Comparison of ENCODE assay signal across 24 cellular contexts in the genomic region with DNA sequence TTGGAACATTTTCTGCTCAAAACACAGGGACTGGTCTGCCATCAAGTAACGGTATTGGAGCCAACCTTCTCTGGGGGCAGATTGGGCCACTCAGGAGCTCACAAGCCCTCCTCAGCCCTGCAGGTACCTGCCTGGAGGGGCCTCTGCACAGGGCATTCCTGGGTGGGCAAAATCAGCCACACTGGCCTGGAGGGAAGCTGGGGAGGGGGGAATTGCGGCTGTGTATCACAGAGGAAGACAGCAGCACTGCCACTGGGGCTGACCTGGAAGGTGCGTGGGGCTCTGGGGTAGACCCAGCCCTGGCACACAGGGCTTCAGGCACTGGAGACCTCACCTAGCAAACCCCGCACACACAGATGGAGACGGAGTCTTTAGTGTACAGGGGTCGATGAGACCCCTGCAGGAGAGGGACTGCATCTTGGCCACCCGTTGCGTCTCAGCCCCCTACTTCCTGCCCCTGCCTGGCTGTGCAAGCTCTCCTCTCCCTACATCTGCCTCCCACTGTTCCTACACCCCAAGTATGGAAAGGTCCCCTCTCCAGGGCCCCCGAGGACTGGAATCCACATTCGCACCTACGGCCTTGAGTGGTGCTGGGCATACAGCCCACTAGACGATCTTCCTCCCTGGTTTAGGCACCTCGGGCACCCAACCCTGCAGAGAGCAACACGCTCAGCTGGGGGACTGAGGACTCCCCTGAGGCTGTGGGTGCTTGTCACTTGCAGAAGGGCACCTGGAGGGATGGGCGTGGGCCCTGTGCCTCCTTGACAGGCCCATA. TPM values are rescaled to one million over a fixed set of nuclear protein-coding genes. Genes with fewer than 3 reads are reported as not detected.
DNase-seq lines count a peak whose midpoint lies in the region; ATAC-seq, FAIRE-seq and TF ChIP-seq lines count a peak whose summit lies in the region.
"Had no signal": no experiment of that assay in that cellular context is flagged by ENCODE, and none has a peak within 500 bp of the region (broad histone marks: within the 10 kb centered on the region; RNA-seq: fewer than 3 reads in every experiment).

No MANE protein-coding gene starts in this region.

- DNase-seq in NT2/D1 (ENCODE audit: low read depth, low spot score): no peak
- no peak for DNase-seq in H1 (ENCODE audit: low read depth in 1 of 2, low spot score in 2 of 2)
- peak; percentile 50 for DNase-seq in natural killer cell treated with Interleukin-12 subunit alpha and Interleukin-12 subunit beta and Interleukin-15 and Interleukin-18, amount 100 ng/mL, for 72 hours (ENCODE audit: low spot score)
- no peak for DNase-seq in type B pancreatic cell (ENCODE audit: extremely low spot score, unreplicated experiment)
- no peak for DNase-seq in stimulated activated CD4-positive, alpha-beta T cell treated with anti-CD3 and anti-CD28 coated beads, Interleukin-1b, Interleukin-23, amount 100 ng/mL, for 48 hours
- no peak for DNase-seq in NCI-H1092 (lab: John Stamatoyannopoulos, UW)
- no peak for DNase-seq in HTR-8/SVneo (ENCODE audit: insufficient read length, low spot score)
- DNase-seq: Caco-2; CD4-positive, alpha-beta T cell; DMS 273 treated with DMSO at 0.1 percent for 48 hours; DMS79 treated with DMSO at 0.1 percent for 48 hours; GM23248; HCEC 1CT; MG63; NCI-H1436; NCI-H187 treated with DMSO at 0.1 percent for 48 hours; NCI-H2107; NCI-H446 treated with DMSO at 0.1 percent for 48 hours; NCI-H69; Peyer's patch; SJCRH30 had no signal

- H3K36me3 ChIP-seq in NT2/D1 (ENCODE audit: insufficient read depth, insufficient read length, low read length) (peaks cover 15% of the 10 kb centered on the region), H1 (ENCODE audit: control insufficient read depth in 2 of 4, insufficient read depth in 4 of 4, low read length in 3 of 4) (no peaks in the 10 kb centered on the region)
- H3K36me3 ChIP-seq: MG63, Peyer's patch, SJCRH30 had no signal

- H3K36me3 Mint-ChIP-seq in natural killer cell treated with Interleukin-12 subunit alpha and Interleukin-12 subunit beta and Interleukin-15 and Interleukin-18, amount 100 ng/mL, for 72 hours: no peaks in the 10 kb centered on the region
- H3K36me3 Mint-ChIP-seq in type B pancreatic cell: no peaks in the 10 kb centered on the region

- H3K9me3 Mint-ChIP-seq in natural killer cell treated with Interleukin-12 subunit alpha and Interleukin-12 subunit beta and Interleukin-15 and Interleukin-18, amount 100 ng/mL, for 72 hours: no peaks in the 10 kb centered on the region
- no peaks in the 10 kb centered on the region for H3K9me3 Mint-ChIP-seq in type B pancreatic cell
- H3K9me3 Mint-ChIP-seq: CD4-positive, alpha-beta T cell had no signal

- peaks cover 0 to 2% of the 10 kb centered on the region in 2 experiments; a peak in 1 of 4 replicates for H3K79me2 ChIP-seq in H1 (ENCODE audit: control insufficient read depth in 1 of 2, insufficient read depth in 2 of 2, low read length in 2 of 2)

- peak in 1 of 2 donors; percentile 15 for ATAC-seq in natural killer cell treated with Interleukin-12 subunit alpha and Interleukin-12 subunit beta and Interleukin-15 and Interleukin-18, amount 100 ng/mL, for 72 hours
- ATAC-seq: GM12878 had no signal

- no peak for TF ChIP-seq CTCF in H1 (IDR thresholded peaks at IDR 0.05; ENCODE audit: control extremely low read depth in 1 of 3, insufficient read depth in 1 of 3, low read depth in 1 of 3, low read length in 3 of 3)
- no peak for TF ChIP-seq CTCF in type B pancreatic cell (conservative IDR thresholded peaks at IDR 0.05)

- no peak overlapping the region for H2AFZ ChIP-seq in H1 (ENCODE audit: low read length)
- H2AFZ ChIP-seq: GM23248 had no signal

- H2BK12ac ChIP-seq in H1 (ENCODE audit: low read depth, low read length): no peak overlapping the region

- H3K9me3 ChIP-seq in NT2/D1 (ENCODE audit: insufficient read depth, low read length) (no peaks in the 10 kb centered on the region), H1 (ENCODE audit: insufficient read depth in 2 of 2, low read depth in 1 of 2, low read length in 1 of 2) (no peaks in the 10 kb centered on the region)
- H3K9me3 ChIP-seq: Caco-2, MG63, Peyer's patch, SJCRH30 had no signal

- no peak overlapping the region for H2BK120ac ChIP-seq in H1 (replicated peaks; ENCODE audit: low read depth, low read length)

- no peak overlapping the region for H3K14ac ChIP-seq in H1 (ENCODE audit: insufficient read length)

- H3K4me1 ChIP-seq in NT2/D1 (ENCODE audit: insufficient read depth, insufficient read length) (peaks cover 3% of the 10 kb centered on the region), H1 (replicated peaks in 1 of 4; ENCODE audit: control insufficient read depth in 3 of 4, insufficient read depth in 4 of 4, low read length in 3 of 4) (peaks cover 0 to under 1% (median 0%) of the 10 kb centered on the region in 4 experiments; a peak in 3 of 7 replicates)
- H3K4me1 ChIP-seq: Caco-2, Peyer's patch, SJCRH30 had no signal

- H4K91ac ChIP-seq in H1 (replicated peaks; ENCODE audit: insufficient read length, low read length): no peak overlapping the region

- no peak overlapping the region for H3K4me3 Mint-ChIP-seq in natural killer cell treated with Interleukin-12 subunit alpha and Interleukin-12 subunit beta and Interleukin-15 and Interleukin-18, amount 100 ng/mL, for 72 hours
- no peak overlapping the region for H3K4me3 Mint-ChIP-seq in type B pancreatic cell
- H3K4me3 Mint-ChIP-seq: CD4-positive, alpha-beta T cell had no signal

- H3K27ac Mint-ChIP-seq in natural killer cell treated with Interleukin-12 subunit alpha and Interleukin-12 subunit beta and Interleukin-15 and Interleukin-18, amount 100 ng/mL, for 72 hours: no peak overlapping the region
- H3K27ac Mint-ChIP-seq in type B pancreatic cell: peak overlapping the region; percentile 66
- H3K27ac Mint-ChIP-seq: CD4-positive, alpha-beta T cell had no signal

- no peak overlapping the region for H3K56ac ChIP-seq in H1 (replicated peaks; ENCODE audit: insufficient read length, low read depth, low read length)

- TF ChIP-seq RAD21 in H1 (IDR thresholded peaks at IDR 0.05 in 1 of 2, conservative IDR thresholded peaks at IDR 0.05 in 1 of 2; ENCODE audit: low read depth in 2 of 2, low read length in 2 of 2): no peak

- no peak overlapping the region for H3K4ac ChIP-seq in H1 (replicated peaks; ENCODE audit: insufficient read length, low read depth, low read length)

- POLR2A ChIA-PET in H1 (lab: Charles Lee; ENCODE audit: partially characterized antibody): interaction anchor here (0.6 to 2.7 kb wide), 14 partner anchors 9 to 63 kb away, joined by 3 to 11 read pairs (median 4); partner anchors contain the start of genes KCTD5 and PRSS27

- H2AK5ac ChIP-seq in H1 (ENCODE audit: low read depth, low read length): no peak overlapping the region

- H3K27me3 ChIP-seq in NT2/D1 (ENCODE audit: insufficient read depth, insufficient read length) (no peaks in the 10 kb centered on the region), H1 (replicated peaks in 1 of 4; ENCODE audit: control insufficient read depth in 3 of 4, extremely low read depth in 1 of 4, insufficient read depth in 3 of 4, low read length in 3 of 4) (no peaks in the 10 kb centered on the region)
- H3K27me3 ChIP-seq: MG63, Peyer's patch had no signal

- no peak overlapping the region for H2BK5ac ChIP-seq in H1 (ENCODE audit: low read depth, low read length)

- peaks cover 2% of the 10 kb centered on the region; the same call in 1 of the 2 replicates for H3K79me1 ChIP-seq in H1 (ENCODE audit: low read depth, low read length)

- H3K4me2 ChIP-seq in H1 (ENCODE audit: insufficient read depth in 1 of 2, low read depth in 2 of 2, low read length in 2 of 2): no peak overlapping the region

- H4K8ac ChIP-seq in H1 (ENCODE audit: extremely low read depth, insufficient read depth, low read length): peak overlapping the region; percentile 38; the same call in 1 of the 2 replicates

- 83% methylated on average over 13 of the region's 15 CpGs; no CpG with 5 or more reads in 1 of the 2 experiments for WGBS in H1 (ENCODE audit: extremely low coverage in 1 of 2, insufficient coverage in 1 of 2, insufficient read length in 1 of 2, insufficient replicate concordance in 2 of 2, low coverage in 1 of 2, low lambda C conversion rate in 2 of 2, missing lambda C conversion rate in 1 of 2), 2 experiments

- H3K4me3 ChIP-seq in NT2/D1 (ENCODE audit: insufficient read length, low read depth) (no peak overlapping the region), H1 (ENCODE audit: extremely low read depth in 1 of 4, insufficient read depth in 2 of 4, low read depth in 3 of 4, low read length in 4 of 4) (no peak overlapping the region)
- H3K4me3 ChIP-seq: GM12878, GM23248, MG63, Peyer's patch, SJCRH30 had no signal

- CTCF ChIA-PET in H1 (lab: Charles Lee; ENCODE audit: partially characterized antibody): interaction anchor here (0.8 to 1.3 kb wide), 3 partner anchors 13 to 53 kb away, joined by 3 to 5 read pairs (median 3); partner anchors contain the start of gene PRSS41

- peaks cover 0 to 1% of the 10 kb centered on the region in 2 experiments for H4K20me1 ChIP-seq in H1 (replicated peaks in 1 of 2; ENCODE audit: control insufficient read depth in 1 of 2, insufficient read depth in 2 of 2, low read length in 2 of 2)

- no peak for TF ChIP-seq EP300 in H1 (IDR thresholded peaks at IDR 0.05; ENCODE audit: borderline replicate concordance in 1 of 2, low read depth in 2 of 2, low read length in 2 of 2)

- peaks cover 0 to 2% of the 10 kb centered on the region in 2 donors for H3K4me1 Mint-ChIP-seq in natural killer cell treated with Interleukin-12 subunit alpha and Interleukin-12 subunit beta and Interleukin-15 and Interleukin-18, amount 100 ng/mL, for 72 hours (ENCODE audit: low read depth in 2 of 2)
- H3K4me1 Mint-ChIP-seq in type B pancreatic cell (ENCODE audit: unreplicated experiment): no peaks in the 10 kb centered on the region

- no peak overlapping the region for H2BK20ac ChIP-seq in H1 (ENCODE audit: low read length)

- H3K18ac ChIP-seq in H1 (ENCODE audit: extremely low read depth, low read length): no peak overlapping the region

- no peak overlapping the region for H3K23ac ChIP-seq in H1 (ENCODE audit: insufficient read length)

- H2BK15ac ChIP-seq in H1 (ENCODE audit: low read length): no peak overlapping the region

- FAIRE-seq in H1 (lab: Jason Lieb, UNC) (no peak), HTR-8/SVneo (lab: Jason Lieb, UNC) (no peak)
- FAIRE-seq: GM12878 had no signal

- no peak overlapping the region for H4K5ac ChIP-seq in H1 (ENCODE audit: insufficient read length, low read depth, low read length)

- H3K27ac ChIP-seq in H1 (ENCODE audit: low read depth, low read length): no peak overlapping the region
- H3K27ac ChIP-seq: GM23248, Peyer's patch, SJCRH30 had no signal

- H3K9ac ChIP-seq in NT2/D1 (ENCODE audit: insufficient read length, low read depth): peak overlapping the region; percentile 53
- no peak overlapping the region for H3K9ac ChIP-seq in H1 (replicated peaks in 1 of 4; ENCODE audit: extremely low read depth in 1 of 4, low read depth in 3 of 4, low read length in 3 of 4)
- H3K9ac ChIP-seq: GM23248 had no signal

- H3K23me2 ChIP-seq in H1 (ENCODE audit: low read depth, low read length): no peaks in the 10 kb centered on the region

- H3K27me3 Mint-ChIP-seq in natural killer cell treated with Interleukin-12 subunit alpha and Interleukin-12 subunit beta and Interleukin-15 and Interleukin-18, amount 100 ng/mL, for 72 hours: no peaks in the 10 kb centered on the region
- no peaks in the 10 kb centered on the region for H3K27me3 Mint-ChIP-seq in type B pancreatic cell
- H3K27me3 Mint-ChIP-seq: CD4-positive, alpha-beta T cell had no signal

- no peak for TF ChIP-seq POLR2A in H1 (IDR thresholded peaks at IDR 0.05; ENCODE audit: control extremely low read depth in 1 of 2, low read depth in 2 of 2, low read length in 2 of 2)

RNA-seq across cellular contexts. Expression of gene SRRM2, which starts 7.1 kb away (rescaled TPM):
- total RNA-seq in H1 (2021; fragmentation: NEBNext Ultra II Directional; extraction: Animal tissue kit (Norgen Biotek cat#: 25700)): 563 and 579 TPM in 2 replicates
- polyA plus RNA-seq in H1 (2011; rRNA removed): 300 and 654 TPM in 2 replicates
- polyA plus RNA-seq in H1 (2011; cell fraction: cytosol; rRNA removed): 295 TPM
- 2,432 TPM for polyA plus RNA-seq in H1 (2011; cell fraction: nucleus; rRNA removed)
- polyA plus RNA-seq in H1 (2012, experiment 1 of 2): 719 to 870 TPM (median 834 TPM) in 4 replicates
- polyA plus RNA-seq in H1 (2012, experiment 2 of 2): 118 TPM
- 837 TPM for polyA plus RNA-seq in H1 (2013, experiment 1 of 2)
- polyA plus RNA-seq in H1 (2013, experiment 2 of 2): 754 TPM
- 129 and 194 TPM in 2 replicates for polyA minus RNA-seq in H1 (2011; rRNA and poly(A)+ RNA removed)
- 277 TPM for polyA minus RNA-seq in H1 (2011; cell fraction: cytosol; rRNA and poly(A)+ RNA removed)
- 360 TPM for polyA minus RNA-seq in H1 (2011; cell fraction: nucleus; rRNA and poly(A)+ RNA removed)
- total RNA-seq in natural killer cell treated with Interleukin-12 subunit alpha and Interleukin-12 subunit beta and Interleukin-15 and Interleukin-18, amount 100 ng/mL, for 72 hours: 1,000 to 10,000 TPM in 1 of 2 donors, 100 to 1,000 TPM in 1; 569 to 1,109 TPM
- 620 and 749 TPM in 2 replicates for total RNA-seq in type B pancreatic cell (ENCODE audit: low replicate concordance)

RNA-seq across cellular contexts. Expression of gene PRSS27, which starts 25.3 kb away (rescaled TPM):
- 1.3 and 2.2 TPM in 2 replicates for total RNA-seq in H1 (2021; fragmentation: NEBNext Ultra II Directional; extraction: Animal tissue kit (Norgen Biotek cat#: 25700))
- 7.5 and 10.5 TPM in 2 replicates for polyA plus RNA-seq in H1 (2011; rRNA removed)
- 9.6 TPM for polyA plus RNA-seq in H1 (2011; cell fraction: cytosol; rRNA removed)
- 9.4 TPM for polyA plus RNA-seq in H1 (2011; cell fraction: nucleus; rRNA removed)
- 2.8 to 4.0 TPM (median 3.3 TPM) in 4 replicates for polyA plus RNA-seq in H1 (2012, experiment 1 of 2)
- 1.9 TPM for polyA plus RNA-seq in H1 (2012, experiment 2 of 2)
- polyA plus RNA-seq in H1 (2013, experiment 1 of 2): 2.7 TPM
- polyA plus RNA-seq in H1 (2013, experiment 2 of 2): 2.2 TPM
- polyA minus RNA-seq in H1 (2011; rRNA and poly(A)+ RNA removed): 0.95 and 1.1 TPM in 2 replicates
- polyA minus RNA-seq in H1 (2011; cell fraction: cytosol; rRNA and poly(A)+ RNA removed): 2.5 TPM
- 3.3 TPM for polyA minus RNA-seq in H1 (2011; cell fraction: nucleus; rRNA and poly(A)+ RNA removed)
- 1 to 10 TPM; 1.1 to 1.4 TPM for total RNA-seq in natural killer cell treated with Interleukin-12 subunit alpha and Interleukin-12 subunit beta and Interleukin-15 and Interleukin-18, amount 100 ng/mL, for 72 hours
- total RNA-seq in type B pancreatic cell (ENCODE audit: low replicate concordance): 19.0 and 24.6 TPM in 2 replicates

RNA-seq across cellular contexts. Expression of gene ELOB, which starts 31.8 kb away (rescaled TPM):
- 237 and 248 TPM in 2 replicates for total RNA-seq in H1 (2021; fragmentation: NEBNext Ultra II Directional; extraction: Animal tissue kit (Norgen Biotek cat#: 25700))
- polyA plus RNA-seq in H1 (2011; rRNA removed): 1,357 and 1,702 TPM in 2 replicates
- 705 TPM for polyA plus RNA-seq in H1 (2011; cell fraction: cytosol; rRNA removed)
- polyA plus RNA-seq in H1 (2011; cell fraction: nucleus; rRNA removed): 474 TPM
- 292 to 520 TPM (median 401 TPM) in 4 replicates for polyA plus RNA-seq in H1 (2012, experiment 1 of 2)
- 2,300 TPM for polyA plus RNA-seq in H1 (2012, experiment 2 of 2)
- polyA plus RNA-seq in H1 (2013, experiment 1 of 2): 136 TPM
- polyA plus RNA-seq in H1 (2013, experiment 2 of 2): 134 TPM
- 86.0 and 133 TPM in 2 replicates for polyA minus RNA-seq in H1 (2011; rRNA and poly(A)+ RNA removed)
- 98.0 TPM for polyA minus RNA-seq in H1 (2011; cell fraction: cytosol; rRNA and poly(A)+ RNA removed)
- polyA minus RNA-seq in H1 (2011; cell fraction: nucleus; rRNA and poly(A)+ RNA removed): 84.9 TPM
- 100 to 1,000 TPM; 196 to 201 TPM for total RNA-seq in natural killer cell treated with Interleukin-12 subunit alpha and Interleukin-12 subunit beta and Interleukin-15 and Interleukin-18, amount 100 ng/mL, for 72 hours
- 237 and 243 TPM in 2 replicates for total RNA-seq in type B pancreatic cell (ENCODE audit: low replicate concordance)

RNA-seq across cellular contexts. Expression of gene PRSS33, which starts 42.1 kb away (rescaled TPM):
- total RNA-seq in H1 (2021; fragmentation: NEBNext Ultra II Directional; extraction: Animal tissue kit (Norgen Biotek cat#: 25700)): not detected in 2 replicates
- 0.09 and 0.17 TPM in 2 replicates for polyA plus RNA-seq in H1 (2011; rRNA removed)
- 0.16 TPM for polyA plus RNA-seq in H1 (2011; cell fraction: cytosol; rRNA removed)
- polyA plus RNA-seq in H1 (2011; cell fraction: nucleus; rRNA removed): 0.37 TPM
- not detected in 4 replicates for polyA plus RNA-seq in H1 (2012, experiment 1 of 2)
- polyA plus RNA-seq in H1 (2012, experiment 2 of 2): 0.13 TPM
- 0.12 TPM for polyA plus RNA-seq in H1 (2013, experiment 1 of 2)
- polyA plus RNA-seq in H1 (2013, experiment 2 of 2): 0.02 TPM
- not detected in 2 replicates for polyA minus RNA-seq in H1 (2011; rRNA and poly(A)+ RNA removed)
- not detected for polyA minus RNA-seq in H1 (2011; cell fraction: cytosol; rRNA and poly(A)+ RNA removed)
- polyA minus RNA-seq in H1 (2011; cell fraction: nucleus; rRNA and poly(A)+ RNA removed): not detected
- total RNA-seq in natural killer cell treated with Interleukin-12 subunit alpha and Interleukin-12 subunit beta and Interleukin-15 and Interleukin-18, amount 100 ng/mL, for 72 hours: not detected
- total RNA-seq in type B pancreatic cell (ENCODE audit: low replicate concordance): 0.39 and 2.4 TPM in 2 replicates
- total RNA-seq: Caco-2; CD4-positive, alpha-beta T cell; GM12878; GM23248; LHCN-M2; Peyer's patch; SJCRH30 had no signal
- polyA plus RNA-seq: BJ, GM12878, GM23248 had no signal

RNA-seq across cellular contexts. Expression of gene PRSS41, which starts 53.0 kb away (rescaled TPM):
- total RNA-seq in H1 (2021; fragmentation: NEBNext Ultra II Directional; extraction: Animal tissue kit (Norgen Biotek cat#: 25700)): not detected in 2 replicates
- not detected in 2 replicates for polyA plus RNA-seq in H1 (2011; rRNA removed)
- not detected for polyA plus RNA-seq in H1 (2011; cell fraction: cytosol; rRNA removed)
- 0.10 TPM for polyA plus RNA-seq in H1 (2011; cell fraction: nucleus; rRNA removed)
- not detected in 4 replicates for polyA plus RNA-seq in H1 (2012, experiment 1 of 2)
- not detected for polyA plus RNA-seq in H1 (2012, experiment 2 of 2)
- not detected for polyA plus RNA-seq in H1 (2013, experiment 1 of 2)
- polyA plus RNA-seq in H1 (2013, experiment 2 of 2): not detected
- not detected in 2 replicates for polyA minus RNA-seq in H1 (2011; rRNA and poly(A)+ RNA removed)
- not detected for polyA minus RNA-seq in H1 (2011; cell fraction: cytosol; rRNA and poly(A)+ RNA removed)
- not detected for polyA minus RNA-seq in H1 (2011; cell fraction: nucleus; rRNA and poly(A)+ RNA removed)
- not detected for total RNA-seq in natural killer cell treated with Interleukin-12 subunit alpha and Interleukin-12 subunit beta and Interleukin-15 and Interleukin-18, amount 100 ng/mL, for 72 hours
- total RNA-seq in type B pancreatic cell (ENCODE audit: low replicate concordance): not detected in 2 replicates
- total RNA-seq: Caco-2; CD4-positive, alpha-beta T cell; GM12878; GM23248; LHCN-M2; Peyer's patch; SJCRH30 had no signal
- polyA plus RNA-seq: BJ, GM12878, GM23248 had no signal
